In the genomic region with DNA sequence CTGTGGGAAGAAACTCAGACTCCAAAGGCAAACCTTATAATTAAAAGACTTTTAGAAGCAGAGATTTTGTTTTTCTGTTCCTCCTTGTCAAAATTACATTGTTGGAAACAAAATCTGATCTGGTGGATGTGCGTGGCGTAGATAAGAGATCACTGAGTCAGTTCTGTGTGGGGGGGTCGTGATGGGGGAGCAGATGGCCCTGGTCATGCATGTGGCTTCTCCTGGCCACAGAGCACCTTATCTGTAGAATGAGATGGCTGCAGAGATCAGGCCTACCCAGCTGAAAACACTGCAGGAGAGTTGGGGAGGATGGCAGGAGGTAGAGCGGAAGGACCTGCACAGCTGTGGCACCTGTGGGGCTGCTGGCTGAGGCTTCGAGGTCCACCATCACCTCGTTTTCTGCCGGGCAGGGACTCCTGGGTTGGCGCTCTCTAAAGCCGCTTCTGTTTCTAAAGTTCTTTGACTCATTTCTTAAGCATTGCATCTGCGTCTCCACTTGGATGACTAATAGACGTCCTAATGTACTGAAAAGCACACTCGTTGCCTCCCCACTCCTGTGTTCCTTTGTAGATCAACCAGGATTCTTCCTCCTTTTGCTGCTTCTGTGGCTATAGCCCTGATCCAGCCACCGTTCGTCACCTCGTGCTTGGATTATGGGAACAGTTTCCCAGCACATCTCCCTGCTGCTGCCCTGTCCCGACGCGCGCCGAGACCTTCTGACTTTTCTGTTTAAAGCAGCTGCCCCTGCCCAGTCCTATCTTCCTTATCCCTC, we compare ENCODE assay signal across 12 cellular contexts.
A peak's percentile ranks its signal among the peaks of the same experiment; 100 is the strongest.
DNase-seq lines count a peak whose midpoint lies in the region; ATAC-seq and TF ChIP-seq lines count a peak whose summit lies in the region.
"Had no signal": no experiment of that assay in that cellular context is flagged by ENCODE, and none has a peak within 500 bp of the region (broad histone marks: within the 10 kb centered on the region; RNA-seq: fewer than 3 reads in every experiment).

No MANE protein-coding gene starts in this region.

- no peaks in the 10 kb centered on the region for H3K36me3 ChIP-seq in uterus
- H3K36me3 ChIP-seq in BE2C: no peaks in the 10 kb centered on the region
- H3K36me3 ChIP-seq: esophagus squamous epithelium had no signal

- peaks cover 64% of the 10 kb centered on the region for H3K4me1 Mint-ChIP-seq in HFFc6 (ENCODE audit: low read depth)
- H3K4me1 Mint-ChIP-seq in activated T-helper 17 cell treated with anti-CD3 and anti-CD28 coated beads, Interleukin-2, amount 50 U/mL, for 72 hours: peaks cover 7% of the 10 kb centered on the region

- H3K9me3 ChIP-seq in uterus (no peaks in the 10 kb centered on the region), BE2C (no peaks in the 10 kb centered on the region)
- H3K9me3 ChIP-seq: esophagus squamous epithelium had no signal

- no peak for TF ChIP-seq CTCF in HFFc6 (IDR thresholded peaks at IDR 0.05)
- no peak for TF ChIP-seq CTCF in uterus (IDR thresholded peaks at IDR 0.05)
- TF ChIP-seq CTCF in BE2C (IDR thresholded peaks at IDR 0.05; ENCODE audit: low read depth, low read length): no peak

- H3K27me3 Mint-ChIP-seq in HFFc6 (ENCODE audit: insufficient read depth): peaks cover 3% of the 10 kb centered on the region; the same call in 1 of the 2 replicates
- peaks cover 28% of the 10 kb centered on the region for H3K27me3 Mint-ChIP-seq in activated T-helper 17 cell treated with anti-CD3 and anti-CD28 coated beads, Interleukin-2, amount 50 U/mL, for 72 hours

- H3K27ac ChIP-seq in uterus: peak overlapping the region; percentile 82 to 84
- H3K27ac ChIP-seq: esophagus squamous epithelium had no signal

- ATAC-seq in activated T-helper 17 cell treated with anti-CD3 and anti-CD28 coated beads, Interleukin-2, amount 50 U/mL, for 72 hours (replicated peaks): peak; percentile 41
- ATAC-seq in GM21619 (IDR thresholded peaks at IDR 0.05; ENCODE audit: unreplicated experiment): no peak
- no peak for ATAC-seq in HG03378 (IDR thresholded peaks at IDR 0.05; ENCODE audit: unreplicated experiment)

- H3K27me3 ChIP-seq in uterus: no peaks in the 10 kb centered on the region
- H3K27me3 ChIP-seq in BE2C: no peaks in the 10 kb centered on the region
- H3K27me3 ChIP-seq: esophagus squamous epithelium had no signal

- H3K36me3 Mint-ChIP-seq in HFFc6 (ENCODE audit: low read depth): no peaks in the 10 kb centered on the region
- no peaks in the 10 kb centered on the region for H3K36me3 Mint-ChIP-seq in activated T-helper 17 cell treated with anti-CD3 and anti-CD28 coated beads, Interleukin-2, amount 50 U/mL, for 72 hours (ENCODE audit: low read depth)
- H3K36me3 Mint-ChIP-seq: activated naive CD8-positive, alpha-beta T cell had no signal

- no peaks in the 10 kb centered on the region for H3K9me3 Mint-ChIP-seq in HFFc6
- no peaks in the 10 kb centered on the region for H3K9me3 Mint-ChIP-seq in activated T-helper 17 cell treated with anti-CD3 and anti-CD28 coated beads, Interleukin-2, amount 50 U/mL, for 72 hours

- TF ChIP-seq POLR2A in uterus (IDR thresholded peaks at IDR 0.05): no peak

- no peaks in the 10 kb centered on the region for H3K4me1 ChIP-seq in uterus
- H3K4me1 ChIP-seq in BE2C: peaks cover 27% of the 10 kb centered on the region

- H3K4me3 ChIP-seq in uterus (no peak overlapping the region), BE2C (ENCODE audit: low read depth, low read length) (no peak overlapping the region)
- H3K4me3 ChIP-seq: esophagus squamous epithelium had no signal

- H3K27ac Mint-ChIP-seq in HFFc6: peak overlapping the region; percentile 97
- H3K27ac Mint-ChIP-seq in activated T-helper 17 cell treated with anti-CD3 and anti-CD28 coated beads, Interleukin-2, amount 50 U/mL, for 72 hours: no peak overlapping the region
- H3K27ac Mint-ChIP-seq: activated naive CD8-positive, alpha-beta T cell had no signal

- H3K4me3 Mint-ChIP-seq in HFFc6: peak overlapping the region; percentile 80
- no peak overlapping the region for H3K4me3 Mint-ChIP-seq in activated T-helper 17 cell treated with anti-CD3 and anti-CD28 coated beads, Interleukin-2, amount 50 U/mL, for 72 hours
- H3K4me3 Mint-ChIP-seq: activated naive CD8-positive, alpha-beta T cell had no signal

- intact Hi-C loops in uterus (cut with DNase I; ENCODE audit: low total_unique reads): no loop called here

- peak; percentile 91 for DNase-seq in HFFc6
- peak; percentile 78 for DNase-seq in glomerular visceral epithelial cell (ENCODE audit: extremely low spot score)
- DNase-seq in uterus: peak in 1 of 2 donors; percentile 55
- no peak for DNase-seq in BE2C
- DNase-seq: activated CD4-positive, alpha-beta T cell treated with anti-CD3 and anti-CD28 coated beads for 4 hours; esophagus squamous epithelium; NCI-H1436 treated with DMSO at 0.1 percent for 48 hours; substantia nigra had no signal
